ENCODE assay signal across 27 cellular contexts in the genomic region with DNA sequence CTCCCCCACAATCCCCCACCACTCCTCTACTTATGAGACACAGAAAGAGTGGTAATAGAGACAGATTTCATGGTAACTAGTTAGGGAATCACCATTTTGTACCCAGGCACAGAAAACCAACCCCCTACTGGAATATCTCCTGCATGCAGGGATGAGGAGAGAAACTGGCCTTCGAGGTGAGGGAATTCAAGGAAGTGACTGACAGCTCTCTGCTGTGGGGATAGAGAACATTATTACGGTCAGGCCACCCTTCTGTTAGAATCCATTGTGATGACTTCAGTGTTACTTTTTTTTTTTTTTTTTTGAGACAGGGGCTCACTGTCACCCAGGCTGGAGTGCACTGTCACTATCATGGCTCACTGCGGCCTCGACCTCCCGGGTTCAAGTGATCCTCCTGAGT. TPM values are rescaled to one million over a fixed set of nuclear protein-coding genes. Genes with fewer than 3 reads are reported as not detected.
DNase-seq lines count a peak whose midpoint lies in the region; ATAC-seq, FAIRE-seq and TF ChIP-seq lines count a peak whose summit lies in the region.
"Had no signal": no experiment of that assay in that cellular context is flagged by ENCODE, and none has a peak within 500 bp of the region (broad histone marks: within the 10 kb centered on the region; RNA-seq: fewer than 3 reads in every experiment).

No MANE protein-coding gene starts in this region.

- H3K27ac Mint-ChIP-seq in astrocyte (ENCODE audit: unreplicated experiment), result peak overlapping the region; percentile 44
- no peak overlapping the region for H3K27ac Mint-ChIP-seq in CD8-positive, alpha-beta T cell

- H3K36me3 ChIP-seq in HepG2 (replicated peaks in 1 of 2; ENCODE audit: control insufficient read depth in 1 of 2, insufficient read depth in 2 of 2, low read length in 2 of 2) (no peaks in the 10 kb centered on the region), right lobe of liver (no peaks in the 10 kb centered on the region), astrocyte (ENCODE audit: insufficient read depth, low read length) (no peaks in the 10 kb centered on the region), mesenchymal stem cell (ENCODE audit: control insufficient read depth in 1 of 2, insufficient read depth in 2 of 2, low read depth in 1 of 2, low read length in 2 of 2) (no peaks in the 10 kb centered on the region), tibial nerve (no peaks in the 10 kb centered on the region)
- no peaks in the 10 kb centered on the region for H3K36me3 ChIP-seq in CD8-positive, alpha-beta T cell (ENCODE audit: insufficient read depth, low read length)

- no peaks in the 10 kb centered on the region for H3K9me3 Mint-ChIP-seq in astrocyte (ENCODE audit: unreplicated experiment)
- no peaks in the 10 kb centered on the region for H3K9me3 Mint-ChIP-seq in CD8-positive, alpha-beta T cell
- H3K9me3 Mint-ChIP-seq: CD8-positive, alpha-beta memory T cell had no signal

- H2BK15ac ChIP-seq in mesenchymal stem cell (ENCODE audit: low read depth, poor library complexity, severe bottlenecking), result no peak overlapping the region

- no peak overlapping the region for H3K4me3 Mint-ChIP-seq in astrocyte (ENCODE audit: unreplicated experiment)
- no peak overlapping the region for H3K4me3 Mint-ChIP-seq in CD8-positive, alpha-beta T cell
- H3K4me3 Mint-ChIP-seq: CD8-positive, alpha-beta memory T cell had no signal

- peaks cover 0 to 18% of the 10 kb centered on the region in 2 experiments; a peak in 2 of 5 replicates for H3K27me3 ChIP-seq in HepG2 (ENCODE audit: control insufficient read depth in 1 of 2, insufficient read depth in 2 of 2, low read length in 2 of 2)
- no peaks in the 10 kb centered on the region for H3K27me3 ChIP-seq in right lobe of liver
- no peaks in the 10 kb centered on the region for H3K27me3 ChIP-seq in astrocyte (ENCODE audit: insufficient read depth, low read length)
- H3K27me3 ChIP-seq in mesenchymal stem cell (ENCODE audit: control insufficient read depth in 1 of 2, insufficient read depth in 1 of 2, low read length in 2 of 2), result no peaks in the 10 kb centered on the region
- H3K27me3 ChIP-seq in tibial nerve, result no peaks in the 10 kb centered on the region
- H3K27me3 ChIP-seq in CD8-positive, alpha-beta T cell (ENCODE audit: insufficient read depth, low read length), result no peaks in the 10 kb centered on the region

- H3K18ac ChIP-seq in mesenchymal stem cell (ENCODE audit: low read depth in 1 of 2, low read length in 2 of 2), result peak overlapping the region in 1 of 2 experiments; percentile 13

- H3K79me2 ChIP-seq in HepG2 (ENCODE audit: insufficient read depth, low read length) (no peaks in the 10 kb centered on the region), astrocyte (ENCODE audit: insufficient read depth, low read length) (no peaks in the 10 kb centered on the region)

- H3K4ac ChIP-seq in mesenchymal stem cell (ENCODE audit: low read depth in 1 of 2, low read length in 2 of 2), result no peak overlapping the region

- H3K4me2 ChIP-seq in HepG2 (ENCODE audit: low read depth, low read length), result no peak overlapping the region
- H3K4me2 ChIP-seq in astrocyte (ENCODE audit: low read length), result no peak overlapping the region
- H3K4me2 ChIP-seq in mesenchymal stem cell (ENCODE audit: low read length, poor library complexity, severe bottlenecking), result no peak overlapping the region
- H3K4me2 ChIP-seq: KMS-11, SK-N-SH had no signal

- no peak overlapping the region for H2BK12ac ChIP-seq in mesenchymal stem cell (ENCODE audit: low read length in 2 of 2)

- H3K27ac ChIP-seq in HepG2 (ENCODE audit: extremely low read length, insufficient read depth, low read length) (no peak overlapping the region), right lobe of liver (no peak overlapping the region), astrocyte (ENCODE audit: low read depth, low read length) (no peak overlapping the region), mesenchymal stem cell (ENCODE audit: low read length, poor library complexity, severe bottlenecking) (no peak overlapping the region), tibial nerve (no peak overlapping the region)
- H3K27ac ChIP-seq in CD8-positive, alpha-beta T cell (ENCODE audit: low read depth, low read length), result no peak overlapping the region
- H3K27ac ChIP-seq: KMS-11, RWPE1 had no signal

- H3K4me1 ChIP-seq in HepG2 (ENCODE audit: insufficient read depth, low read length), result peaks cover 19% of the 10 kb centered on the region
- no peaks in the 10 kb centered on the region for H3K4me1 ChIP-seq in right lobe of liver
- peaks cover 21% of the 10 kb centered on the region for H3K4me1 ChIP-seq in astrocyte (ENCODE audit: insufficient read depth, low read length)
- H3K4me1 ChIP-seq in mesenchymal stem cell (ENCODE audit: control insufficient read depth, insufficient read depth, low read depth, low read length), result peaks cover 4% of the 10 kb centered on the region
- peaks cover 0 to 18% (median 14%) of the 10 kb centered on the region in 4 donors for H3K4me1 ChIP-seq in tibial nerve
- peaks cover 11% of the 10 kb centered on the region for H3K4me1 ChIP-seq in CD8-positive, alpha-beta T cell (ENCODE audit: insufficient read depth, low read length)

- no peak overlapping the region for H4K91ac ChIP-seq in mesenchymal stem cell (ENCODE audit: low read length)

- H2AK5ac ChIP-seq in mesenchymal stem cell (ENCODE audit: low read length, severe bottlenecking), result no peak overlapping the region

- intact Hi-C loops in HepG2 (cut with micrococcal nuclease; ENCODE audit: unreplicated experiment) (no loop called here), right lobe of liver (cut with DNase I) (no loop called here)
- intact Hi-C loops in CD8-positive, alpha-beta T cell (cut with DNase I, micrococcal nuclease), result no loop called here

- no peak overlapping the region for H2BK120ac ChIP-seq in mesenchymal stem cell (ENCODE audit: low read depth, low read length)

- H3K27me3 Mint-ChIP-seq in astrocyte (ENCODE audit: low read depth, unreplicated experiment), result no peaks in the 10 kb centered on the region
- no peaks in the 10 kb centered on the region for H3K27me3 Mint-ChIP-seq in CD8-positive, alpha-beta T cell (ENCODE audit: low read depth)
- H3K27me3 Mint-ChIP-seq: CD8-positive, alpha-beta memory T cell had no signal

- no peak overlapping the region for H2BK5ac ChIP-seq in mesenchymal stem cell (ENCODE audit: low read depth, low read length, poor library complexity, severe bottlenecking)

- H3K4me1 Mint-ChIP-seq in astrocyte (ENCODE audit: low read depth, unreplicated experiment), result peaks cover 28% of the 10 kb centered on the region
- peaks cover 15% of the 10 kb centered on the region for H3K4me1 Mint-ChIP-seq in CD8-positive, alpha-beta T cell (ENCODE audit: low read depth)

- H3K79me1 ChIP-seq in mesenchymal stem cell (replicated peaks; ENCODE audit: low read length, poor library complexity, severe bottlenecking), result no peaks in the 10 kb centered on the region

- H3K36me3 Mint-ChIP-seq in astrocyte (ENCODE audit: low read depth, unreplicated experiment), result no peaks in the 10 kb centered on the region
- H3K36me3 Mint-ChIP-seq in CD8-positive, alpha-beta T cell, result no peaks in the 10 kb centered on the region
- H3K36me3 Mint-ChIP-seq: CD8-positive, alpha-beta memory T cell had no signal

- H3K9me3 ChIP-seq in HepG2 (ENCODE audit: low read length) (no peaks in the 10 kb centered on the region), right lobe of liver (no peaks in the 10 kb centered on the region), astrocyte (ENCODE audit: insufficient read depth, low read depth, low read length) (no peaks in the 10 kb centered on the region), mesenchymal stem cell (ENCODE audit: control insufficient read depth, low read length) (no peaks in the 10 kb centered on the region), tibial nerve (no peaks in the 10 kb centered on the region)
- no peaks in the 10 kb centered on the region for H3K9me3 ChIP-seq in CD8-positive, alpha-beta T cell (ENCODE audit: low read length)
- H3K9me3 ChIP-seq: SK-N-SH had no signal

- TF ChIP-seq CTCF in HepG2 (CRISPR knock-in tag; IDR thresholded peaks at IDR 0.05) (no peak), right lobe of liver (IDR thresholded peaks at IDR 0.05) (no peak), astrocyte (IDR thresholded peaks at IDR 0.05; ENCODE audit: insufficient read depth, low read depth, low read length) (no peak), tibial nerve (IDR thresholded peaks at IDR 0.05) (no peak)
- TF ChIP-seq CTCF in CD8-positive, alpha-beta T cell (IDR thresholded peaks at IDR 0.05), result no peak

- no peak overlapping the region for H3K4me3 ChIP-seq in HepG2 (replicated peaks in 1 of 3; ENCODE audit: insufficient read depth in 1 of 3, low read depth in 2 of 3, low read length in 3 of 3)
- H3K4me3 ChIP-seq in right lobe of liver, result no peak overlapping the region
- no peak overlapping the region for H3K4me3 ChIP-seq in astrocyte (ENCODE audit: insufficient read depth, low read depth, low read length)
- no peak overlapping the region for H3K4me3 ChIP-seq in mesenchymal stem cell (ENCODE audit: insufficient read depth in 1 of 2, low read depth in 1 of 2, low read length in 2 of 2)
- no peak overlapping the region for H3K4me3 ChIP-seq in tibial nerve
- no peak overlapping the region for H3K4me3 ChIP-seq in CD8-positive, alpha-beta T cell (ENCODE audit: low read depth, low read length)

- no peak overlapping the region for H3K23ac ChIP-seq in mesenchymal stem cell (ENCODE audit: low read length in 2 of 2)

- H4K20me1 ChIP-seq in HepG2 (ENCODE audit: insufficient read depth, low read length), result no peaks in the 10 kb centered on the region
- H4K20me1 ChIP-seq in astrocyte (ENCODE audit: insufficient read depth, low read length), result no peaks in the 10 kb centered on the region

- CTCF ChIA-PET in HepG2 (lab: Yijun Ruan, JAX; ENCODE audit: low intra/inter-chr PET ratio, low total read pairs), result no interaction called here
- CTCF ChIA-PET in CD8-positive, alpha-beta T cell (lab: Charles Lee), result interaction anchor here (1.1 to 2.6 kb wide), 5 partner anchors 9 to 192 kb away, joined by 3 to 14 read pairs (median 3); partner anchors contain the start of gene LPIN3

- H3K9ac ChIP-seq in HepG2 (ENCODE audit: insufficient read depth, low read depth, low read length) (no peak overlapping the region), astrocyte (ENCODE audit: low read length) (no peak overlapping the region), mesenchymal stem cell (ENCODE audit: low read length) (peak overlapping the region; percentile 26)
- H3K9ac ChIP-seq: KMS-11, SK-N-SH had no signal

- peak; percentile 29; the same call in 2 of the 3 replicates for ATAC-seq in HepG2
- no peak for ATAC-seq in right lobe of liver
- no peak for ATAC-seq in CD8-positive, alpha-beta T cell
- no peak for ATAC-seq in HG03442 (IDR thresholded peaks at IDR 0.05; ENCODE audit: unreplicated experiment)

- H2AFZ ChIP-seq in HepG2 (ENCODE audit: low read length) (no peak overlapping the region), astrocyte (ENCODE audit: low read depth, low read length) (peak overlapping the region; percentile 24), mesenchymal stem cell (ENCODE audit: low read depth, low read length) (no peak overlapping the region)

- POLR2A ChIA-PET in HepG2 (lab: Yijun Ruan, JAX), result no interaction called here
- POLR2A ChIA-PET in CD8-positive, alpha-beta T cell (lab: Charles Lee), result no interaction called here

- H4K8ac ChIP-seq in mesenchymal stem cell (ENCODE audit: low read length), result no peak overlapping the region

- WGBS in HepG2 (ENCODE audit: low lambda C conversion rate), result 61% methylated on average over 5 of the region's 5 CpGs
- whole genome bisulfite sequencing in right lobe of liver (ENCODE audit: insufficient coverage, low coverage, low lambda C conversion rate, missing lambda C conversion rate), result 78% methylated on average over 5 of the region's 5 CpGs
- WGBS in mesenchymal stem cell, result 80% methylated on average over 4 of the region's 5 CpGs
- 57 to 79% methylated on average over 5 of the region's 5 CpGs for WGBS in tibial nerve, 2 donors

- FAIRE-seq in HepG2 (lab: Jason Lieb, UNC), result no peak
- FAIRE-seq in astrocyte (lab: Jason Lieb, UNC), result no peak
- FAIRE-seq: GM12892, GM18507 had no signal

- TF ChIP-seq RAD21 in HepG2 (CRISPR knock-in tag; IDR thresholded peaks at IDR 0.05), result no peak

- TF ChIP-seq EP300 in HepG2 (IDR thresholded peaks at IDR 0.05; ENCODE audit: low read depth in 2 of 2, low read length in 2 of 2) (no peak), HepG2 (CRISPR knock-in tag; IDR thresholded peaks at IDR 0.05; ENCODE audit: borderline replicate concordance) (no peak), tibial nerve (IDR thresholded peaks at IDR 0.05) (no peak)

- DNase-seq in HepG2 (ENCODE audit: low spot score) (no peak), right lobe of liver (no peak), astrocyte (ENCODE audit: low read depth) (no peak), mesenchymal stem cell (no peak), tibial nerve (ENCODE audit: low spot score in 2 of 2) (no peak), SKM-1 (lab: John Stamatoyannopoulos, UW; ENCODE audit: unreplicated experiment) (no peak)
- no peak for DNase-seq in CD8-positive, alpha-beta T cell
- DNase-seq: 8988T; C1 segment of cervical spinal cord; Calu3; CD8-positive, alpha-beta memory T cell; DMS153; MV-4-11; NCI-H1105 treated with DMSO at 0.1 percent for 48 hours; NCI-H2029 treated with DMSO at 0.1 percent for 48 hours; NCI-H226; NCI-H524; NCI-H774; NK-92 treated with Interleukin-12 subunit alpha and Interleukin-12 subunit beta, amount 100 ng/mL, for 24 hours; SIG-M5; SK-N-SH had no signal

- H3K14ac ChIP-seq in mesenchymal stem cell (ENCODE audit: low read length in 2 of 2), result no peak overlapping the region

- no TSS peak for BruUV-seq in HepG2 (replicated peaks; lab: Mats Ljungman, UMichigan)

- TF ChIP-seq POLR2A in HepG2 (IDR thresholded peaks at IDR 0.05; ENCODE audit: insufficient read depth in 1 of 2, low read depth in 2 of 2, low read length in 2 of 2) (no peak), right lobe of liver (IDR thresholded peaks at IDR 0.05) (no peak), tibial nerve (IDR thresholded peaks at IDR 0.05) (no peak)

- in situ Hi-C loops in HepG2 (cut with HindIII; ENCODE audit: extremely low pct_ligation_motif_present, low pct_unique_long_range_greater_than_20kb), result no loop called here

RNA-seq across cellular contexts. Expression of gene ZHX3, which starts 9.6 kb away (rescaled TPM):
- 11.7 and 13.0 TPM in 2 replicates for total RNA-seq in HepG2 (2016; rRNA removed; fragmentation: Illumina TruSeq; extraction: Trizol)
- 7.8 and 8.9 TPM in 2 replicates for total RNA-seq in HepG2 (2016; cell fraction: cytosol; rRNA removed; fragmentation: Illumina TruSeq; extraction: Trizol; ENCODE audit: low read depth)
- 11.9 and 13.9 TPM in 2 replicates for total RNA-seq in HepG2 (2016; cell fraction: insoluble cytoplasmic fraction; rRNA removed; fragmentation: Illumina TruSeq; extraction: Trizol)
- 9.7 and 11.7 TPM in 2 replicates for total RNA-seq in HepG2 (2016; cell fraction: membrane; rRNA removed; fragmentation: Illumina TruSeq; extraction: Trizol)
- 13.8 and 17.1 TPM in 2 replicates for total RNA-seq in HepG2 (2016; cell fraction: nucleus; rRNA removed; fragmentation: Illumina TruSeq; extraction: Trizol)
- polyA plus RNA-seq in HepG2 (2011; rRNA removed), result 8.1 and 8.4 TPM in 2 replicates
- polyA plus RNA-seq in HepG2 (2011; cell fraction: cytosol; rRNA removed), result 3.7 and 3.9 TPM in 2 replicates
- 9.0 and 9.8 TPM in 2 replicates for polyA plus RNA-seq in HepG2 (2011; cell fraction: nucleus; rRNA removed)
- 8.2 and 8.7 TPM in 2 replicates for polyA plus RNA-seq in HepG2 (2012)
- 8.5 and 10.7 TPM in 2 replicates for polyA plus RNA-seq in HepG2 (2016; cell fraction: cytosol; fragmentation: Illumina TruSeq; extraction: Trizol; ENCODE audit: low read depth)
- polyA plus RNA-seq in HepG2 (2016; cell fraction: insoluble cytoplasmic fraction; fragmentation: Illumina TruSeq; extraction: Trizol; ENCODE audit: low read depth), result 11.8 and 13.5 TPM in 2 replicates
- polyA plus RNA-seq in HepG2 (2016; cell fraction: membrane; fragmentation: Illumina TruSeq; extraction: Trizol; ENCODE audit: low read depth), result 8.4 and 11.6 TPM in 2 replicates
- 15.2 and 17.6 TPM in 2 replicates for polyA plus RNA-seq in HepG2 (2016; cell fraction: nucleus; fragmentation: Illumina TruSeq; extraction: Trizol; ENCODE audit: insufficient read depth, low read depth)
- 14.5 and 16.9 TPM in 2 replicates for polyA minus RNA-seq in HepG2 (2011; rRNA and poly(A)+ RNA removed; ENCODE audit: low replicate concordance)
- 4.8 and 7.9 TPM in 2 replicates for polyA minus RNA-seq in HepG2 (2011; cell fraction: cytosol; rRNA and poly(A)+ RNA removed)
- 8.8 and 10.6 TPM in 2 replicates for polyA minus RNA-seq in HepG2 (2011; cell fraction: nucleus; rRNA and poly(A)+ RNA removed)
- 10 to 100 TPM; 17.6 to 47.4 (median 26.2) TPM for total RNA-seq in right lobe of liver
- total RNA-seq in astrocyte, result 32.7 and 41.6 TPM in 2 replicates
- 26.5 TPM for polyA plus RNA-seq in mesenchymal stem cell (2013, experiment 1 of 2)
- 23.3 TPM for polyA plus RNA-seq in mesenchymal stem cell (2013, experiment 2 of 2)
- 10 to 100 TPM; 47.1 to 58.6 (median 50.7) TPM for total RNA-seq in tibial nerve
- 1 to 10 TPM; 4.4 to 4.7 TPM for total RNA-seq in CD8-positive, alpha-beta T cell

RNA-seq across cellular contexts. Expression of gene LPIN3, which starts 13.4 kb away (rescaled TPM):
- total RNA-seq in HepG2 (2016; rRNA removed; fragmentation: Illumina TruSeq; extraction: Trizol), result 3.5 and 14.2 TPM in 2 replicates
- 1.1 and 1.2 TPM in 2 replicates for total RNA-seq in HepG2 (2016; cell fraction: cytosol; rRNA removed; fragmentation: Illumina TruSeq; extraction: Trizol; ENCODE audit: low read depth)
- 2.8 and 12.1 TPM in 2 replicates for total RNA-seq in HepG2 (2016; cell fraction: insoluble cytoplasmic fraction; rRNA removed; fragmentation: Illumina TruSeq; extraction: Trizol)
- total RNA-seq in HepG2 (2016; cell fraction: membrane; rRNA removed; fragmentation: Illumina TruSeq; extraction: Trizol), result 1.00 and 1.4 TPM in 2 replicates
- total RNA-seq in HepG2 (2016; cell fraction: nucleus; rRNA removed; fragmentation: Illumina TruSeq; extraction: Trizol), result 17.9 and 18.2 TPM in 2 replicates
- 28.6 and 43.6 TPM in 2 replicates for polyA plus RNA-seq in HepG2 (2011; rRNA removed)
- polyA plus RNA-seq in HepG2 (2011; cell fraction: cytosol; rRNA removed), result 3.2 and 4.6 TPM in 2 replicates
- 337 and 399 TPM in 2 replicates for polyA plus RNA-seq in HepG2 (2011; cell fraction: nucleus; rRNA removed)
- polyA plus RNA-seq in HepG2 (2012), result 15.0 and 15.8 TPM in 2 replicates
- 0.34 and 0.35 TPM in 2 replicates for polyA plus RNA-seq in HepG2 (2016; cell fraction: cytosol; fragmentation: Illumina TruSeq; extraction: Trizol; ENCODE audit: low read depth)
- 1.9 and 3.7 TPM in 2 replicates for polyA plus RNA-seq in HepG2 (2016; cell fraction: insoluble cytoplasmic fraction; fragmentation: Illumina TruSeq; extraction: Trizol; ENCODE audit: low read depth)
- polyA plus RNA-seq in HepG2 (2016; cell fraction: membrane; fragmentation: Illumina TruSeq; extraction: Trizol; ENCODE audit: low read depth), result 0.42 and 0.58 TPM in 2 replicates
- polyA plus RNA-seq in HepG2 (2016; cell fraction: nucleus; fragmentation: Illumina TruSeq; extraction: Trizol; ENCODE audit: insufficient read depth, low read depth), result 71.3 and 85.0 TPM in 2 replicates
- polyA minus RNA-seq in HepG2 (2011; rRNA and poly(A)+ RNA removed; ENCODE audit: low replicate concordance), result 5.4 and 16.3 TPM in 2 replicates
- 4.1 and 4.4 TPM in 2 replicates for polyA minus RNA-seq in HepG2 (2011; cell fraction: cytosol; rRNA and poly(A)+ RNA removed)
- 35.8 and 39.4 TPM in 2 replicates for polyA minus RNA-seq in HepG2 (2011; cell fraction: nucleus; rRNA and poly(A)+ RNA removed)
- total RNA-seq in right lobe of liver, result 10 to 100 TPM in 5 of 6 experiments, 1 to 10 TPM in 1; 8.4 to 44.7 (median 23.4) TPM
- total RNA-seq in astrocyte, result 18.0 and 19.6 TPM in 2 replicates
- polyA plus RNA-seq in mesenchymal stem cell (2013, experiment 1 of 2), result 8.1 TPM
- 8.1 TPM for polyA plus RNA-seq in mesenchymal stem cell (2013, experiment 2 of 2)
- total RNA-seq in tibial nerve, result 10 to 100 TPM; 24.5 to 64.8 (median 36.5) TPM
- total RNA-seq in CD8-positive, alpha-beta T cell, result under 1 TPM; 0.05 to 0.14 TPM
- polyA plus RNA-seq: CD8-positive, alpha-beta memory T cell had no signal

RNA-seq across cellular contexts. Expression of gene EMILIN3, which starts 39.4 kb away (rescaled TPM):
- 0.14 and 0.29 TPM in 2 replicates for total RNA-seq in HepG2 (2016; rRNA removed; fragmentation: Illumina TruSeq; extraction: Trizol)
- total RNA-seq in HepG2 (2016; cell fraction: cytosol; rRNA removed; fragmentation: Illumina TruSeq; extraction: Trizol; ENCODE audit: low read depth), result 0.10 TPM in 1 of 2 replicates, not detected in the other
- 0.16 and 0.28 TPM in 2 replicates for total RNA-seq in HepG2 (2016; cell fraction: insoluble cytoplasmic fraction; rRNA removed; fragmentation: Illumina TruSeq; extraction: Trizol)
- 0.09 and 0.10 TPM in 2 replicates for total RNA-seq in HepG2 (2016; cell fraction: membrane; rRNA removed; fragmentation: Illumina TruSeq; extraction: Trizol)
- total RNA-seq in HepG2 (2016; cell fraction: nucleus; rRNA removed; fragmentation: Illumina TruSeq; extraction: Trizol), result 0.16 TPM in 2 replicates
- 0.25 and 0.27 TPM in 2 replicates for polyA plus RNA-seq in HepG2 (2011; rRNA removed)
- 0.23 and 0.36 TPM in 2 replicates for polyA plus RNA-seq in HepG2 (2011; cell fraction: cytosol; rRNA removed)
- 0.29 and 0.35 TPM in 2 replicates for polyA plus RNA-seq in HepG2 (2011; cell fraction: nucleus; rRNA removed)
- 0.50 and 0.56 TPM in 2 replicates for polyA plus RNA-seq in HepG2 (2012)
- not detected in 2 replicates for polyA plus RNA-seq in HepG2 (2016; cell fraction: cytosol; fragmentation: Illumina TruSeq; extraction: Trizol; ENCODE audit: low read depth)
- polyA plus RNA-seq in HepG2 (2016; cell fraction: insoluble cytoplasmic fraction; fragmentation: Illumina TruSeq; extraction: Trizol; ENCODE audit: low read depth), result 0.10 and 0.19 TPM in 2 replicates
- polyA plus RNA-seq in HepG2 (2016; cell fraction: membrane; fragmentation: Illumina TruSeq; extraction: Trizol; ENCODE audit: low read depth), result 0.05 and 0.09 TPM in 2 replicates
- 0.38 and 0.41 TPM in 2 replicates for polyA plus RNA-seq in HepG2 (2016; cell fraction: nucleus; fragmentation: Illumina TruSeq; extraction: Trizol; ENCODE audit: insufficient read depth, low read depth)
- polyA minus RNA-seq in HepG2 (2011; rRNA and poly(A)+ RNA removed; ENCODE audit: low replicate concordance), result 0.05 and 1.5 TPM in 2 replicates
- 0.18 and 0.20 TPM in 2 replicates for polyA minus RNA-seq in HepG2 (2011; cell fraction: cytosol; rRNA and poly(A)+ RNA removed)
- 0.13 TPM in 1 of 2 replicates, not detected in the other for polyA minus RNA-seq in HepG2 (2011; cell fraction: nucleus; rRNA and poly(A)+ RNA removed)
- total RNA-seq in right lobe of liver, result under 1 TPM in 3 of 6 experiments, not detected in 3; 0.07 to 0.09 (median 0.07) TPM
- 0.20 TPM in 1 of 2 replicates, not detected in the other for total RNA-seq in astrocyte
- polyA plus RNA-seq in mesenchymal stem cell (2013, experiment 1 of 2), result 0.08 TPM
- polyA plus RNA-seq in mesenchymal stem cell (2013, experiment 2 of 2), result 0.11 TPM
- total RNA-seq in tibial nerve, result 10 to 100 TPM in 3 of 4 donors, 1 to 10 TPM in 1; 1.8 to 84.6 (median 32.9) TPM
- not detected for total RNA-seq in CD8-positive, alpha-beta T cell
- total RNA-seq: Calu3; CD8-positive, alpha-beta memory T cell; H4 had no signal
- polyA plus RNA-seq: CD8-positive, alpha-beta memory T cell had no signal
